ENCODE assay signal across 16 cellular contexts in the genomic region with DNA sequence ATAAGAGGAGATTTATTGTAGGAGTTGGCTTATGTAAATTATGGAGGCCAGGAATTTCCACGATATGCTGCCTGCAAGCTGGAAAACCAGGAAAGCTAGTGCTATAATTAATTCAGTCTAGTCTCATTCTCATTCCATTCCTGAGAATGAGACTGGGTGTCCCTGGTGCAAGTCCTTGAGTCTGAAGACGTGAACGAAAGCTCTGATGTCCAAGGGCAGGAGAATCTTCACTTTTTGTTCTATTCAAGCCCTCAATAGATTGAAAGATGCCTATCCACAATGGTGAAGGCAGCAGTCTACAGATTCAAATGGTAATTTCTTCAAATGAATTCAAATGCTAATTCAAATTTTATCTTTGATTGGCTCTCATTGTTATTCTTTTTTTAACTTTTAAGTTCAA.
A peak's percentile ranks its signal among the peaks of the same experiment; 100 is the strongest.
DNase-seq lines count a peak whose midpoint lies in the region; ATAC-seq and TF ChIP-seq lines count a peak whose summit lies in the region.
"Had no signal": no experiment of that assay in that cellular context is flagged by ENCODE, and none has a peak within 500 bp of the region (broad histone marks: within the 10 kb centered on the region; RNA-seq: fewer than 3 reads in every experiment).

No MANE protein-coding gene starts in this region.

- H3K36me3 ChIP-seq in GM23338 (ENCODE audit: insufficient read depth) = no peaks in the 10 kb centered on the region
- H3K36me3 ChIP-seq in HUES48 (ENCODE audit: control insufficient read depth, insufficient read depth, low read length) = no peaks in the 10 kb centered on the region

- H3K36me3 Mint-ChIP-seq in GM23338 (ENCODE audit: low read depth) = no peaks in the 10 kb centered on the region; the same call in 2 of the 3 replicates
- H3K36me3 Mint-ChIP-seq in WTC11 = peaks cover 5% of the 10 kb centered on the region
- H3K36me3 Mint-ChIP-seq: CD4-positive, alpha-beta memory T cell had no signal

- H3K4me3 Mint-ChIP-seq in GM23338 (no peak overlapping the region), WTC11 (peak overlapping the region; percentile 26; the same call in 1 of the 2 replicates)
- H3K4me3 Mint-ChIP-seq: CD4-positive, alpha-beta memory T cell had no signal

- H3F3A ChIP-seq in GM23338 (replicated peaks; ENCODE audit: low read depth) = no peaks in the 10 kb centered on the region

- H3K4me2 ChIP-seq in GM23338 = peak overlapping the region; percentile 40

- peak overlapping the region; percentile 3; the same call in 1 of the 2 replicates for H3K4me3 ChIP-seq in GM23338
- peak overlapping the region; percentile 36 for H3K4me3 ChIP-seq in HUES48 (ENCODE audit: low read depth, low read length)

- no peaks in the 10 kb centered on the region for H3K79me2 ChIP-seq in GM23338 (replicated peaks; ENCODE audit: insufficient read depth)

- H3K27me3 Mint-ChIP-seq in GM23338 (ENCODE audit: insufficient read depth, low read depth, poor library complexity) (no peaks in the 10 kb centered on the region), WTC11 (ENCODE audit: low read depth) (no peaks in the 10 kb centered on the region)
- H3K27me3 Mint-ChIP-seq: CD4-positive, alpha-beta memory T cell had no signal

- no peaks in the 10 kb centered on the region for H3K9me3 ChIP-seq in HUES48 (ENCODE audit: control insufficient read depth, insufficient read depth, low read length)

- no peak overlapping the region for H3K9ac ChIP-seq in HUES48 (ENCODE audit: low read depth, low read length)

- peak; percentile 16 for DNase-seq in GM23338 (ENCODE audit: low spot score)
- no peak for DNase-seq in WTC11 (ENCODE audit: low spot score)
- DNase-seq in inferior parietal cortex (ENCODE audit: extremely low spot score) = no peak
- no peak for DNase-seq in HT-29 (ENCODE audit: low spot score)
- no peak for DNase-seq in dermis blood vessel endothelial cell
- DNase-seq: 8988T; C1 segment of cervical spinal cord; Calu3; CD4-positive, alpha-beta memory T cell; COR-L47; DMS53; DMS79 treated with DMSO at 0.1 percent for 48 hours; GF-D8; HCEC 1CT had no signal

- H3K27me3 ChIP-seq in GM23338 (ENCODE audit: insufficient read depth) = no peaks in the 10 kb centered on the region
- H3K27me3 ChIP-seq in HUES48 (ENCODE audit: control insufficient read depth, insufficient read depth, low read length) = no peaks in the 10 kb centered on the region

- CTCF ChIA-PET in WTC11 (lab: Charles Lee) = no interaction called here

- H3K9me3 Mint-ChIP-seq in GM23338 = peaks cover 4% of the 10 kb centered on the region; the same call in 1 of the 3 replicates
- peaks cover 6% of the 10 kb centered on the region; the same call in 1 of the 2 replicates for H3K9me3 Mint-ChIP-seq in WTC11

- H3K4me1 Mint-ChIP-seq in GM23338 = peaks cover 10% of the 10 kb centered on the region; the same call in 2 of the 3 replicates
- peaks cover 19% of the 10 kb centered on the region for H3K4me1 Mint-ChIP-seq in WTC11
- H3K4me1 Mint-ChIP-seq: CD4-positive, alpha-beta memory T cell had no signal

- peaks cover 24% of the 10 kb centered on the region for H3K4me1 ChIP-seq in GM23338 (ENCODE audit: insufficient read depth)
- peaks cover 18% of the 10 kb centered on the region for H3K4me1 ChIP-seq in HUES48 (ENCODE audit: control insufficient read depth, insufficient read depth, low read length)

- H4K20me1 ChIP-seq in GM23338 (replicated peaks; ENCODE audit: insufficient read depth) = no peaks in the 10 kb centered on the region

- no peak for TF ChIP-seq CTCF in GM23338 (conservative IDR thresholded peaks at IDR 0.05; ENCODE audit: low read depth in 2 of 2)
- no peak for TF ChIP-seq CTCF in WTC11 (IDR thresholded peaks at IDR 0.05)

- H3K27ac Mint-ChIP-seq in GM23338 (peak overlapping the region; percentile 86; the same call in 1 of the 2 replicates), WTC11 (peak overlapping the region; percentile 83)
- H3K27ac Mint-ChIP-seq: CD4-positive, alpha-beta memory T cell had no signal

- H3K27ac ChIP-seq in GM23338 (ENCODE audit: low read depth) (peak overlapping the region; percentile 46; the same call in 1 of the 2 replicates), HUES48 (ENCODE audit: low read depth, low read length) (peak overlapping the region; percentile 77)

- ATAC-seq in GM23338 (peak; percentile 51; the same call in 2 of the 3 replicates), WTC11 (no peak), GM18861 (IDR thresholded peaks at IDR 0.05; ENCODE audit: unreplicated experiment) (no peak)

- H2AFZ ChIP-seq in GM23338 = no peak overlapping the region

- H3K9me2 ChIP-seq in GM23338 (ENCODE audit: insufficient read depth) = no peaks in the 10 kb centered on the region

- POLR2A ChIA-PET in WTC11 (lab: Charles Lee) = no interaction called here

TF ChIP-seq in GM23338, 12 proteins besides CTCF, POLR2A, EP300 and RAD21 (continues in another document):
- no peak for TF ChIP-seq EZH2 (IDR thresholded peaks at IDR 0.05; ENCODE audit: low read depth, unreplicated experiment)
- TF ChIP-seq EZH2phosphoT487 (IDR thresholded peaks at IDR 0.05; ENCODE audit: unreplicated experiment) = no peak
- TF ChIP-seq, protein P1, sequence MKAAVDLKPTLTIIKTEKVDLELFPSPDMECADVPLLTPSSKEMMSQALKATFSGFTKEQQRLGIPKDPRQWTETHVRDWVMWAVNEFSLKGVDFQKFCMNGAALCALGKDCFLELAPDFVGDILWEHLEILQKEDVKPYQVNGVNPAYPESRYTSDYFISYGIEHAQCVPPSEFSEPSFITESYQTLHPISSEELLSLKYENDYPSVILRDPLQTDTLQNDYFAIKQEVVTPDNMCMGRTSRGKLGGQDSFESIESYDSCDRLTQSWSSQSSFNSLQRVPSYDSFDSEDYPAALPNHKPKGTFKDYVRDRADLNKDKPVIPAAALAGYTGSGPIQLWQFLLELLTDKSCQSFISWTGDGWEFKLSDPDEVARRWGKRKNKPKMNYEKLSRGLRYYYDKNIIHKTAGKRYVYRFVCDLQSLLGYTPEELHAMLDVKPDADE (IDR thresholded peaks at IDR 0.05) = no peak
- no peak for TF ChIP-seq NANOG (IDR thresholded peaks at IDR 0.05; ENCODE audit: borderline replicate concordance)
- TF ChIP-seq ZNF331 (CRISPR knock-in tag; IDR thresholded peaks at IDR 0.05; ENCODE audit: low read depth) = no peak
- no peak for TF ChIP-seq CREB1 (CRISPR knock-in tag; IDR thresholded peaks at IDR 0.05; ENCODE audit: low read depth)
- TF ChIP-seq STAT1 (IDR thresholded peaks at IDR 0.05; ENCODE audit: unreplicated experiment) = no peak

TF ChIP-seq in WTC11, 78 proteins besides CTCF, POLR2A, EP300 and RAD21:
- TF ChIP-seq PRRX2 (CRISPR knock-in tag; IDR thresholded peaks at IDR 0.05) (no peak), GRHL2 (CRISPR knock-in tag; IDR thresholded peaks at IDR 0.05; ENCODE audit: insufficient replicate concordance, severe bottlenecking) (no peak), HMGA2 (CRISPR knock-in tag; IDR thresholded peaks at IDR 0.05) (0 out of 2 replicates have a peak, but pooled peaks have one; percentile 4)
